ENCODE assay signal across 10 cellular contexts in genomic region chr9:21708846-21709245, GRCh38.
"Had no signal": no experiment of that assay in that cellular context is flagged by ENCODE, and none has a peak within 500 bp of the region (broad histone marks: within the 10 kb centered on the region; RNA-seq: fewer than 3 reads in every experiment).

No MANE protein-coding gene starts in this region.

- H3K4me1 Mint-ChIP-seq: activated CD4-positive, alpha-beta memory T cell treated with anti-CD3 and anti-CD28 coated beads, Interleukin-2, amount 10 ng/mL, durations not matched to agents 7 days and 5 days; stimulated activated naive B cell treated with anti-CD40 and anti-IgM and Interleukin-4, amounts not matched to agents 10 μg/mL and 1 μg/mL and 100 μg/mL, for 72 hours had no signal

- H3K36me3 ChIP-seq: neutrophil, thyroid gland had no signal

- H3K27me3 Mint-ChIP-seq: activated naive CD8-positive, alpha-beta T cell treated with anti-CD3 and anti-CD28 coated beads, Interleukin-2, amount 10 ng/mL, durations not matched to agents 7 days and 5 days; naive thymus-derived CD8-positive, alpha-beta T cell had no signal

- H3K4me3 Mint-ChIP-seq: activated CD4-positive, alpha-beta memory T cell treated with anti-CD3 and anti-CD28 coated beads, Interleukin-2, amount 10 ng/mL, durations not matched to agents 7 days and 5 days; activated naive CD8-positive, alpha-beta T cell treated with anti-CD3 and anti-CD28 coated beads, Interleukin-2, amount 10 ng/mL, durations not matched to agents 7 days and 5 days; naive thymus-derived CD8-positive, alpha-beta T cell; stimulated activated naive B cell treated with anti-CD40 and anti-IgM and Interleukin-4, amounts not matched to agents 10 μg/mL and 1 μg/mL and 100 μg/mL, for 72 hours had no signal

- H3K9me3 Mint-ChIP-seq: activated CD4-positive, alpha-beta memory T cell treated with anti-CD3 and anti-CD28 coated beads, Interleukin-2, amount 10 ng/mL, durations not matched to agents 7 days and 5 days; activated naive CD8-positive, alpha-beta T cell treated with anti-CD3 and anti-CD28 coated beads, Interleukin-2, amount 10 ng/mL, durations not matched to agents 7 days and 5 days; naive thymus-derived CD8-positive, alpha-beta T cell; stimulated activated naive B cell treated with anti-CD40 and anti-IgM and Interleukin-4, amounts not matched to agents 10 μg/mL and 1 μg/mL and 100 μg/mL, for 72 hours had no signal

- H3K9me3 ChIP-seq: neutrophil, thyroid gland had no signal

- DNase-seq: activated gamma-delta T cell; activated naive CD8-positive, alpha-beta T cell treated with anti-CD3 and anti-CD28 coated beads, Interleukin-2, amount 10 ng/mL, durations not matched to agents 7 days and 5 days; aorta had no signal

- H3K27ac Mint-ChIP-seq: activated CD4-positive, alpha-beta memory T cell treated with anti-CD3 and anti-CD28 coated beads, Interleukin-2, amount 10 ng/mL, durations not matched to agents 7 days and 5 days; activated naive CD8-positive, alpha-beta T cell treated with anti-CD3 and anti-CD28 coated beads, Interleukin-2, amount 10 ng/mL, durations not matched to agents 7 days and 5 days; stimulated activated naive B cell treated with anti-CD40 and anti-IgM and Interleukin-4, amounts not matched to agents 10 μg/mL and 1 μg/mL and 100 μg/mL, for 72 hours had no signal

- H3K4me1 ChIP-seq: thyroid gland had no signal

- H3K36me3 Mint-ChIP-seq: activated naive CD8-positive, alpha-beta T cell treated with anti-CD3 and anti-CD28 coated beads, Interleukin-2, amount 10 ng/mL, durations not matched to agents 7 days and 5 days; naive thymus-derived CD8-positive, alpha-beta T cell; stimulated activated naive B cell treated with anti-CD40 and anti-IgM and Interleukin-4, amounts not matched to agents 10 μg/mL and 1 μg/mL and 100 μg/mL, for 72 hours had no signal

- H3K27ac ChIP-seq: neutrophil, thyroid gland, VCaP had no signal

- H3K4me3 ChIP-seq: lung, thyroid gland had no signal

- H3K27me3 ChIP-seq: thyroid gland had no signal
